In the genomic region with DNA sequence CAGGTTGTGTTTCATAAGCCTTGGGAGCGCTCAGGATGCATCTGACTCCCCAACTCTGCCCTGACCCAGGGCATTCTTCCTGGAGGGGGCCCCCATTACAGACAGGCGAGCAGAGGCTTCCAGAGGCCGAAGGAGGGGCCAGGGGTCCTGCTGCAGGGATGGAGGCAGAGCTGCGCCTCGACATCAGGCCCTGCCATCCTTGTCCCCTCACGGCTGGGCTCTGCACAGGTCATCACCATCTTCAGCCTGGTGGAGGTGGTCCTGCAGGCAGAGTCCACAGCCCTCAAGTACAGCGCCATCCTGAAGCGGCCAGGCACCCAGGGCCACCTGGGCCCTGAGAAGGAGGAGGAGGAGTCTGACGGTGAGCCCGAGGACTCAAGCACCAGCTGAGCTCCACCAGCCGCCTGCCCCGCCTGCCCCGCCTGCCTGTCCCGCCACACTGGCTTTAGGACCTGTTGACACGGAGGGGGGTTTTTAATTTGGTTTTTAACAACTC, we compare ENCODE assay signal across 23 cellular contexts. TPM values are rescaled to one million over a fixed set of nuclear protein-coding genes. Genes with fewer than 3 reads are reported as not detected.
A peak's percentile ranks its signal among the peaks of the same experiment; 100 is the strongest.
DNase-seq lines count a peak whose midpoint lies in the region; ATAC-seq and TF ChIP-seq lines count a peak whose summit lies in the region.
"Had no signal": no experiment of that assay in that cellular context is flagged by ENCODE, and none has a peak within 500 bp of the region (broad histone marks: within the 10 kb centered on the region; RNA-seq: fewer than 3 reads in every experiment).

No MANE protein-coding gene starts in this region.

- H3K36me3 Mint-ChIP-seq in activated T-cell treated with anti-CD3 and anti-CD28 coated beads, Interleukin-2, amount 50 U/mL, for 24 hours (ENCODE audit: low read depth): peaks cover 4% of the 10 kb centered on the region
- H3K36me3 Mint-ChIP-seq in activated T-cell treated with anti-CD3 and anti-CD28 coated beads, Interleukin-2, amount 50 U/mL, for 72 hours (ENCODE audit: insufficient read depth in 2 of 2): no peaks in the 10 kb centered on the region
- H3K36me3 Mint-ChIP-seq: CD4-positive, CD25-positive, alpha-beta regulatory T cell had no signal

- no peak overlapping the region for H3K4me3 ChIP-seq in NT2/D1 (ENCODE audit: insufficient read length, low read depth)
- H3K4me3 ChIP-seq in stomach: no peak overlapping the region
- H3K4me3 ChIP-seq in neuronal stem cell (ENCODE audit: low read length in 2 of 2): no peak overlapping the region
- H3K4me3 ChIP-seq: lung, pancreas, skin epidermis had no signal

- H3K4me1 Mint-ChIP-seq in activated T-cell treated with anti-CD3 and anti-CD28 coated beads, Interleukin-2, amount 50 U/mL, for 24 hours (ENCODE audit: low read depth): no peaks in the 10 kb centered on the region
- H3K4me1 Mint-ChIP-seq in activated T-cell treated with anti-CD3 and anti-CD28 coated beads, Interleukin-2, amount 50 U/mL, for 72 hours (ENCODE audit: low read depth): no peaks in the 10 kb centered on the region
- H3K4me1 Mint-ChIP-seq: CD4-positive, CD25-positive, alpha-beta regulatory T cell; naive thymus-derived CD4-positive, alpha-beta T cell had no signal

- no peak overlapping the region for H2BK5ac ChIP-seq in neuronal stem cell (ENCODE audit: low read length)

- no peak overlapping the region for H2AK5ac ChIP-seq in neuronal stem cell (ENCODE audit: low read depth, low read length)

- H3K36me3 ChIP-seq in NT2/D1 (ENCODE audit: insufficient read depth, insufficient read length, low read length): peaks cover 11% of the 10 kb centered on the region
- H3K36me3 ChIP-seq in stomach: peaks cover 0 to 55% (median 31%) of the 10 kb centered on the region in 4 donors
- no peaks in the 10 kb centered on the region for H3K36me3 ChIP-seq in neuronal stem cell (replicated peaks in 1 of 2; ENCODE audit: control insufficient read depth in 2 of 2, insufficient read depth in 2 of 2, low read length in 2 of 2)
- H3K36me3 ChIP-seq: pancreas had no signal

- no peak overlapping the region for H3K23ac ChIP-seq in neuronal stem cell (ENCODE audit: low read depth, low read length, poor library complexity)

- no peak for TF ChIP-seq POLR2A in stomach (IDR thresholded peaks at IDR 0.05)

- no peaks in the 10 kb centered on the region for H3K9me3 Mint-ChIP-seq in activated T-cell treated with anti-CD3 and anti-CD28 coated beads, Interleukin-2, amount 50 U/mL, for 24 hours
- H3K9me3 Mint-ChIP-seq in activated T-cell treated with anti-CD3 and anti-CD28 coated beads, Interleukin-2, amount 50 U/mL, for 72 hours: no peaks in the 10 kb centered on the region
- H3K9me3 Mint-ChIP-seq: CD4-positive, CD25-positive, alpha-beta regulatory T cell; naive thymus-derived CD4-positive, alpha-beta T cell; T-helper 1 cell treated with Interleukin-12 subunit alpha and Interleukin-12 subunit beta and Interleukin-4 antibody, amounts not matched to agents 30 μg/mL and 1 μg/mL, for 36 hours had no signal

- H4K91ac ChIP-seq in neuronal stem cell (ENCODE audit: low read depth, low read length, poor library complexity): no peak overlapping the region

- no peak overlapping the region for H4K8ac ChIP-seq in neuronal stem cell (ENCODE audit: low read depth, low read length)

- no peak overlapping the region for H3K27ac Mint-ChIP-seq in activated T-cell treated with anti-CD3 and anti-CD28 coated beads, Interleukin-2, amount 50 U/mL, for 24 hours
- no peak overlapping the region for H3K27ac Mint-ChIP-seq in activated T-cell treated with anti-CD3 and anti-CD28 coated beads, Interleukin-2, amount 50 U/mL, for 72 hours
- H3K27ac Mint-ChIP-seq: CD4-positive, CD25-positive, alpha-beta regulatory T cell; naive thymus-derived CD4-positive, alpha-beta T cell; T-helper 1 cell treated with Interleukin-12 subunit alpha and Interleukin-12 subunit beta and Interleukin-4 antibody, amounts not matched to agents 30 μg/mL and 1 μg/mL, for 36 hours had no signal

- H3K27ac ChIP-seq in stomach (no peak overlapping the region), neuronal stem cell (replicated peaks; ENCODE audit: low read length) (no peak overlapping the region)
- H3K27ac ChIP-seq: pancreas, skin epidermis, VCaP had no signal

- H2BK15ac ChIP-seq in neuronal stem cell (ENCODE audit: low read length): no peak overlapping the region

- H3K4me1 ChIP-seq in NT2/D1 (ENCODE audit: insufficient read depth, insufficient read length): peaks cover 24% of the 10 kb centered on the region
- no peaks in the 10 kb centered on the region for H3K4me1 ChIP-seq in stomach
- peaks cover 0 to 3% of the 10 kb centered on the region in 2 donors for H3K4me1 ChIP-seq in neuronal stem cell (ENCODE audit: control insufficient read depth in 2 of 2, insufficient read depth in 1 of 2, low read depth in 1 of 2, low read length in 2 of 2)
- H3K4me1 ChIP-seq: pancreas had no signal

- H3K14ac ChIP-seq in neuronal stem cell (ENCODE audit: low read length): no peak overlapping the region

- no peaks in the 10 kb centered on the region for H3K27me3 Mint-ChIP-seq in activated T-cell treated with anti-CD3 and anti-CD28 coated beads, Interleukin-2, amount 50 U/mL, for 24 hours
- H3K27me3 Mint-ChIP-seq in activated T-cell treated with anti-CD3 and anti-CD28 coated beads, Interleukin-2, amount 50 U/mL, for 72 hours (ENCODE audit: low read depth): no peaks in the 10 kb centered on the region
- H3K27me3 Mint-ChIP-seq: CD4-positive, CD25-positive, alpha-beta regulatory T cell; naive thymus-derived CD4-positive, alpha-beta T cell had no signal

- no peak for ATAC-seq in activated T-cell treated with anti-CD3 and anti-CD28 coated beads, Interleukin-2, amount 50 U/mL, for 72 hours (replicated peaks in 1 of 2)
- ATAC-seq in left ventricle myocardium superior (no peak), HG02759 (IDR thresholded peaks at IDR 0.05; ENCODE audit: unreplicated experiment) (no peak)
- ATAC-seq: esophagus mucosa; naive thymus-derived CD4-positive, alpha-beta T cell; pancreas had no signal

- H3K9me3 ChIP-seq in NT2/D1 (ENCODE audit: insufficient read depth, low read length) (no peaks in the 10 kb centered on the region), stomach (no peaks in the 10 kb centered on the region), neuronal stem cell (replicated peaks in 1 of 2; ENCODE audit: control insufficient read depth in 2 of 2, insufficient read depth in 1 of 2, low read depth in 1 of 2, low read length in 2 of 2) (no peaks in the 10 kb centered on the region)
- H3K9me3 ChIP-seq: pancreas had no signal

- DNase-seq in activated T-cell treated with anti-CD3 and anti-CD28 coated beads, Interleukin-2, amount 50 U/mL, for 24 hours: peak; percentile 9
- no peak for DNase-seq in activated T-cell treated with anti-CD3 and anti-CD28 coated beads, Interleukin-2, amount 50 U/mL, for 72 hours
- DNase-seq in NT2/D1 (ENCODE audit: low read depth, low spot score) (no peak), left ventricle myocardium superior (peak; percentile 14), stomach (peak; percentile 21), neuronal stem cell (ENCODE audit: low spot score) (no peak), germinal center (ENCODE audit: low spot score) (no peak)
- DNase-seq: ACHN; CD4-positive, CD25-positive, alpha-beta regulatory T cell; NCI-H1092; NCI-H2081 treated with DMSO at 0.1 percent for 48 hours; NCI-H526; stimulated activated CD4-positive, alpha-beta T cell treated with anti-CD3 and anti-CD28 coated beads, Interleukin-4, amount 100 ng/mL, for 24 hours had no signal

- no peak for TF ChIP-seq CTCF in stomach (IDR thresholded peaks at IDR 0.05)

- H3K27me3 ChIP-seq in NT2/D1 (ENCODE audit: insufficient read depth, insufficient read length) (no peaks in the 10 kb centered on the region), stomach (no peaks in the 10 kb centered on the region), neuronal stem cell (ENCODE audit: control insufficient read depth in 3 of 3, insufficient read depth in 3 of 3, low read depth in 1 of 3, low read length in 3 of 3) (no peaks in the 10 kb centered on the region)
- H3K27me3 ChIP-seq: pancreas had no signal

- WGBS in stomach, 5 donors: 87 to 96% (median 93%) methylated on average over 10 to 15 of the region's 15 CpGs
- no CpG with 5 or more reads among the region's 15 CpGs for WGBS in neuronal stem cell (ENCODE audit: extremely low coverage in 2 of 2, insufficient read length in 2 of 2, insufficient replicate concordance in 1 of 2), 2 donors

- peaks cover 2% of the 10 kb centered on the region for H3K79me1 ChIP-seq in neuronal stem cell (ENCODE audit: low read depth, low read length)

- H2AFZ ChIP-seq in neuronal stem cell (ENCODE audit: low read length): no peak overlapping the region

- no peak overlapping the region for H2BK120ac ChIP-seq in neuronal stem cell (ENCODE audit: low read depth, low read length)

- no peak overlapping the region for H2BK12ac ChIP-seq in neuronal stem cell (ENCODE audit: low read length)

- H3K4me2 ChIP-seq in neuronal stem cell (ENCODE audit: insufficient read depth, low read length, poor library complexity, severe bottlenecking): no peak overlapping the region

- intact Hi-C loops in left ventricle myocardium superior (cut with micrococcal nuclease): no loop called here
- intact Hi-C loops in stomach (cut with DNase I; ENCODE audit: low total_unique reads): no loop called here

- H3K4ac ChIP-seq in neuronal stem cell (ENCODE audit: low read length): no peak overlapping the region

- H3K18ac ChIP-seq in neuronal stem cell (ENCODE audit: low read length): no peak overlapping the region

- H3K9ac ChIP-seq in NT2/D1 (ENCODE audit: insufficient read length, low read depth): peak overlapping the region; percentile 26
- H3K9ac ChIP-seq in neuronal stem cell (ENCODE audit: low read depth, low read length, poor library complexity): no peak overlapping the region

- no peak overlapping the region for H3K4me3 Mint-ChIP-seq in activated T-cell treated with anti-CD3 and anti-CD28 coated beads, Interleukin-2, amount 50 U/mL, for 24 hours
- no peak overlapping the region for H3K4me3 Mint-ChIP-seq in activated T-cell treated with anti-CD3 and anti-CD28 coated beads, Interleukin-2, amount 50 U/mL, for 72 hours
- H3K4me3 Mint-ChIP-seq: CD4-positive, CD25-positive, alpha-beta regulatory T cell; naive thymus-derived CD4-positive, alpha-beta T cell; T-helper 1 cell treated with Interleukin-12 subunit alpha and Interleukin-12 subunit beta and Interleukin-4 antibody, amounts not matched to agents 30 μg/mL and 1 μg/mL, for 36 hours had no signal

- no peak for TF ChIP-seq EP300 in stomach (IDR thresholded peaks at IDR 0.05)

RNA-seq across cellular contexts. Expression of a gene that starts 42.3 kb away (rescaled TPM):
- not detected for total RNA-seq in activated T-cell treated with anti-CD3 and anti-CD28 coated beads, Interleukin-2, amount 50 U/mL, for 72 hours
- total RNA-seq in left ventricle myocardium superior (not detected), stomach (not detected)
- polyA plus RNA-seq in stomach: not detected
- not detected for polyA plus RNA-seq in neuronal stem cell (2013, experiment 1 of 2)
- polyA plus RNA-seq in neuronal stem cell (2013, experiment 2 of 2): not detected
- total RNA-seq: CD4-positive, CD25-positive, alpha-beta regulatory T cell; esophagus mucosa; pancreas; temporal lobe had no signal
- polyA plus RNA-seq: adipose tissue; CD4-positive, CD25-positive, alpha-beta regulatory T cell; naive thymus-derived CD4-positive, alpha-beta T cell; pancreas had no signal

Comparison
In these comparisons a context has a peak if more than half of its experiments do, and no peak if none do; other contexts are left out.
1. DNase-seq: peak in activated T-cell treated with anti-CD3 and anti-CD28 coated beads, Interleukin-2, amount 50 U/mL, for 24 hours (single experiment), left ventricle myocardium superior (single experiment) and stomach (single experiment); none in activated T-cell treated with anti-CD3 and anti-CD28 coated beads, Interleukin-2, amount 50 U/mL, for 72 hours (0 of 2), NT2/D1 (single experiment), neuronal stem cell (single experiment) and germinal center (single experiment).